8 cellular contexts compared by ENCODE assay signal in the genomic region with DNA sequence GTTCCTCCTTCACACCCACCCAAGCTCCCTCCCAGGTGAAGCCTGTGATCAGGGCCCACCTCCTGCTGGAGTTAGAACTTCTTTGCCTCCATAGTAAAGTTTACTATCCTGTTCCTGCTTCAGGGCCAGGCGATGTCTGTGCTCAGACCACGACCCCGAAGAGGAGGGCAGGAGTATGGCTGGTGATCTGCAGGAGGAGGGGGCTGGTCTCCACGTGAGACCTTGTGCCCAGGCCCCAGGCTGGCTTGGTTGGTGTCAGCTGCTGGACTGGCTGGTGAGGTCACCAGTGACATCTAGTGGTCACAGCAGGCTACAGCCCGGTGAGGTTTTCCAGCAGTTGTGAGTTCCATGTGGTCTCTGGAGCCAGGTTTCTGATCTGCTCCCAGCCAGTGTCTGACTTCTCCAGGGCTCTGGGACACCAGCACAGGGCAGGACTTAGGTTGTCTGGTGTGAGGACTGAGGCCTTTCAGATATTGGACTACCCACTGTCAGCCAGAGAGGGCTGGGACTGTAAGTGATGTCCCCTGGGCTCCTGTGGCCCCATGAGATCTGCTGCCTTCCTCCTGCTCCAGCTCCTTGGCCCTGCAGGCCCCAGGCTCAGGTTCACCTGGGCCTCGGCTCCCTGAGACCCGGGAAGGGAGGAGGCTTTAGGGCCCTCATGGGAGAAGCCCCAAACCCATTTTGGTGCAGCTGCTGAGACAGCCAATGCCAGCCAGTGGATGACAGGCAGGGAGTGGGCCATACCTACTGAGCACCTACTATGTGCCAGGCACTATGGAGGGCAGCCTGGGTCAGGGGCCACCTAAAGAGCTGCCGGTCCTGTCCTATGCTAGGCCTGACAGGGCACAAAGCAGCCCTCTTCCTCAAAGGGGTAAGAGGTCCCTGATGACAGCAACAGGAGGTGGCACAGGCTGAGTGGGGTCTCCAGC. TPM values are rescaled to one million over a fixed set of nuclear protein-coding genes. Genes with fewer than 3 reads are reported as not detected.
A peak's percentile ranks its signal among the peaks of the same experiment; 100 is the strongest.
DNase-seq lines count a peak whose midpoint lies in the region; ATAC-seq lines count a peak whose summit lies in the region.

No MANE protein-coding gene starts in this region.

- no peak overlapping the region for H3K27ac ChIP-seq in trophoblast cell (ENCODE audit: low read depth, low read length)

- no peak overlapping the region for H2BK5ac ChIP-seq in trophoblast cell (ENCODE audit: low read depth, low read length, poor library complexity)

- no peak overlapping the region for H4K8ac ChIP-seq in trophoblast cell (ENCODE audit: low read depth, low read length)

- no peak overlapping the region for H2BK120ac ChIP-seq in trophoblast cell (ENCODE audit: insufficient read depth, low read length, poor library complexity)

- H4K91ac ChIP-seq in trophoblast cell (ENCODE audit: low read depth, low read length): no peak overlapping the region

- no peak overlapping the region for H3K18ac ChIP-seq in trophoblast cell (ENCODE audit: low read length)

- no peak overlapping the region for H3K4me3 ChIP-seq in trophoblast cell (ENCODE audit: low read depth, low read length)

- no peak overlapping the region for H4K12ac ChIP-seq in trophoblast cell (ENCODE audit: low read depth, low read length)

- H3K27me3 ChIP-seq in trophoblast cell (ENCODE audit: insufficient read depth, low read length): no peaks in the 10 kb centered on the region

- intact Hi-C loops in Right ventricle myocardium inferior (cut with DNase I) (no loop called here), cardiac septum (cut with DNase I) (loop anchor here (1.0 to 2.0 kb wide), 2 partner anchors 17 to 52 kb away; no protein-coding TSS in a partner anchor)

- H2BK12ac ChIP-seq in trophoblast cell (ENCODE audit: low read length): no peak overlapping the region

- H3K79me1 ChIP-seq in trophoblast cell (ENCODE audit: low read length): no peaks in the 10 kb centered on the region

- no peak overlapping the region for H3K9ac ChIP-seq in trophoblast cell (ENCODE audit: low read length)

- H2AK5ac ChIP-seq in trophoblast cell (ENCODE audit: low read length): no peak overlapping the region

- no peak overlapping the region for H3K4ac ChIP-seq in trophoblast cell (ENCODE audit: low read depth, low read length)

- no peak overlapping the region for H3K4me2 ChIP-seq in trophoblast cell (ENCODE audit: low read length)

- no peaks in the 10 kb centered on the region for H3K4me1 ChIP-seq in trophoblast cell (ENCODE audit: control insufficient read depth in 1 of 2, insufficient read depth in 2 of 2, low read length in 2 of 2)

- H3K14ac ChIP-seq in trophoblast cell (ENCODE audit: low read length): no peak overlapping the region

- no peak overlapping the region for H3K23ac ChIP-seq in trophoblast cell (ENCODE audit: low read length)

- no peaks in the 10 kb centered on the region for H3K36me3 ChIP-seq in trophoblast cell (ENCODE audit: control insufficient read depth in 1 of 2, insufficient read depth in 2 of 2, low read length in 2 of 2)

- H2AFZ ChIP-seq in trophoblast cell (ENCODE audit: insufficient read depth, low read length, poor library complexity): no peak overlapping the region

- H3K79me2 ChIP-seq in trophoblast cell (ENCODE audit: control insufficient read depth, insufficient read depth, low read length, poor library complexity): no peaks in the 10 kb centered on the region

- H3K9me3 ChIP-seq in trophoblast cell (ENCODE audit: insufficient read depth, low read depth, low read length): peaks cover 3% of the 10 kb centered on the region

- WGBS in trophoblast cell (ENCODE audit: extremely low coverage, insufficient coverage, insufficient read length): no CpG with 5 or more reads among the region's 8 CpGs

- ATAC-seq in Right ventricle myocardium inferior (peak; percentile 67), HG03520 (IDR thresholded peaks at IDR 0.05; ENCODE audit: unreplicated experiment) (no peak)

- DNase-seq in Right ventricle myocardium inferior (ENCODE audit: missing footprints): peak; percentile 51
- DNase-seq in cardiac septum (ENCODE audit: low spot score): no peak
- peak; percentile 67 to 74 for DNase-seq in Kasumi-1 (lab: John Stamatoyannopoulos, UW)
- peak; percentile 70 to 71 for DNase-seq in SHP77 (lab: John Stamatoyannopoulos, UW)
- peak; percentile 63 for DNase-seq in activated naive CD4-positive, alpha-beta T cell treated with Interleukin-2 at 50 U/mL for 16 hours
- DNase-seq in glomerular visceral epithelial cell (ENCODE audit: extremely low spot score): peak; percentile 64
- DNase-seq in trophoblast cell: peak; percentile 48 to 75

RNA-seq across cellular contexts. Expression of gene UBL4B, which starts 6.0 kb away (rescaled TPM):
- total RNA-seq in Right ventricle myocardium inferior (not detected), cardiac septum (not detected)
- polyA plus RNA-seq in trophoblast cell (2013): not detected in 2 replicates

RNA-seq across cellular contexts. Expression of gene ALX3, which starts 35.8 kb away (rescaled TPM):
- total RNA-seq in Right ventricle myocardium inferior (not detected), cardiac septum (0.22 TPM)
- polyA plus RNA-seq in trophoblast cell (2013): 0.14 and 0.19 TPM in 2 replicates

RNA-seq across cellular contexts. Expression of gene SLC6A17, which starts 44.0 kb away (rescaled TPM):
- total RNA-seq in Right ventricle myocardium inferior: not detected
- total RNA-seq in cardiac septum: 0.40 TPM
- polyA plus RNA-seq in trophoblast cell (2013): 0.04 and 0.07 TPM in 2 replicates
